8 cellular contexts compared by ENCODE assay signal in the genomic region with DNA sequence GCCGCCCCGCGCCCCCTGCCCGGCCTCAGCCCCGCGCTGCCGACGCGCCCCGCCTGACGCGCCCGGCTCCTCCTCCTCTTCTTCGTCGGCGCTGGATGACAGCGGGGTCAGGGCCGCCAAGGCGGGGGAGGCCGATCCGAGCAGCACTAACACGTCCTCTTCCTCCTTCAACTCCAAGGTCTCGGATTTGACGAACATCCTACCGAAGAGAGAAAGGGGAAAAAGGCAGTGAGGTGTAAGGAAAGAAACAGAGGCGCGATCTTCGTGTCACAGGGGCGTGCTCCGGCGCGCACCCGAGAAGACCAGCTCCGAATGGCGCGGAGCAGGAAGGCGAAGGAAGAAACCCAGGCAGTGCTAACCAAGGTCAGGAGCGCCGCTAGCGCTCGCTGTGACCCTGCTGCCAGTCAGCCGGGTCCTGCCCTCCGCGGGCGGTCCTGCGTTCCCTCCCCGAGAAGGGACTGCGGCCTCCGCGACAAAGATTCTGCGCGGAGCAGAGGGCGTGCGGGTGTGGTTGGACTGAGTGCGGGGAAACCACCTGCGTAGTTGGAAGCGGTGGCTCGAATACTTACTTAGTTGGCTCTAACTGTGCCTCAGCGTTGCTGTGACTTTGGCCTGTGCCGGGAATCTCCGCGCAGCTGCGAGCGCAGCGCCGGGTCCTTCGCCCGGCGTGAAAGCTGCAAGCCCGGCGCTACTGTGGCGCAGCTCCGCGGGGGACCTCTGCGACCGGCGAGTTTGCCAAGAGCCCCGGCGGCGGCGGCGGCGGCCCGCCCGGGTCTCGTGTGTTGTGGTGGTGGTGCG. TPM values are rescaled to one million over a fixed set of nuclear protein-coding genes. Genes with fewer than 3 reads are reported as not detected.
A peak's percentile ranks its signal among the peaks of the same experiment; 100 is the strongest.
DNase-seq lines count a peak whose midpoint lies in the region; ATAC-seq, FAIRE-seq and TF ChIP-seq lines count a peak whose summit lies in the region.

No MANE protein-coding gene starts in this region.

- peak; percentile 57 for DNase-seq in A673 (ENCODE audit: low spot score)
- DNase-seq in GM12892 (ENCODE audit: insufficient read length): no peak
- DNase-seq in NB4 (ENCODE audit: low read depth): peak; percentile 64
- DNase-seq in activated naive CD4-positive, alpha-beta T cell treated with anti-CD3 and anti-CD28 coated beads for 36 hours: peak; percentile 66
- DNase-seq in right atrium auricular region (ENCODE audit: low spot score): no peak
- DNase-seq in sciatic nerve (ENCODE audit: low spot score): no peak
- DNase-seq in AG08395 (ENCODE audit: low spot score): no peak

- no peaks in the 10 kb centered on the region for H3K9me3 Mint-ChIP-seq in activated naive CD4-positive, alpha-beta T cell treated with anti-CD3 and anti-CD28 coated beads for 36 hours

- peaks cover 35% of the 10 kb centered on the region for H3K4me1 ChIP-seq in A673 (ENCODE audit: insufficient read depth, low read length, poor library complexity, severe bottlenecking)
- peaks cover 0 to 51% of the 10 kb centered on the region in 2 donors for H3K4me1 ChIP-seq in right atrium auricular region

- H3K27ac ChIP-seq in A673 (ENCODE audit: low read depth, low read length, poor library complexity, severe bottlenecking): no peak overlapping the region
- no peak overlapping the region for H3K27ac ChIP-seq in right atrium auricular region

- peaks cover 83% of the 10 kb centered on the region for H3K27me3 Mint-ChIP-seq in activated naive CD4-positive, alpha-beta T cell treated with anti-CD3 and anti-CD28 coated beads for 36 hours (ENCODE audit: low read depth)

- peak overlapping the region; percentile 51 for H3K4me3 ChIP-seq in A673 (ENCODE audit: low read depth, low read length, poor library complexity, severe bottlenecking)
- H3K4me3 ChIP-seq in NB4 (ENCODE audit: low read depth, low read length): peak overlapping the region; percentile 54
- peak overlapping the region; percentile 38 to 58 for H3K4me3 ChIP-seq in right atrium auricular region

- intact Hi-C loops in A673 (cut with micrococcal nuclease; ENCODE audit: unreplicated experiment): no loop called here
- intact Hi-C loops in activated naive CD4-positive, alpha-beta T cell treated with anti-CD3 and anti-CD28 coated beads for 36 hours (cut with micrococcal nuclease): loop anchor here (1.0 to 2.0 kb wide), 4 partner anchors 8 to 317 kb away; a partner anchor contains a TSS
- intact Hi-C loops in sciatic nerve (cut with DNase I): no loop called here

- ATAC-seq in HG02588 (IDR thresholded peaks at IDR 0.05; ENCODE audit: unreplicated experiment) (peak; percentile 34), sciatic nerve (peak; percentile 64)

- no TSS peak for BruUV-seq in A673 (replicated peaks; lab: Mats Ljungman, UMichigan)

- peak overlapping the region; percentile 96 for H3K4me3 Mint-ChIP-seq in activated naive CD4-positive, alpha-beta T cell treated with anti-CD3 and anti-CD28 coated beads for 36 hours

- H3K4me1 Mint-ChIP-seq in activated naive CD4-positive, alpha-beta T cell treated with anti-CD3 and anti-CD28 coated beads for 36 hours (ENCODE audit: low read depth): peaks cover 38% of the 10 kb centered on the region

- no peaks in the 10 kb centered on the region for H3K36me3 Mint-ChIP-seq in activated naive CD4-positive, alpha-beta T cell treated with anti-CD3 and anti-CD28 coated beads for 36 hours (ENCODE audit: low read depth)

- no peak overlapping the region for H3K27ac Mint-ChIP-seq in activated naive CD4-positive, alpha-beta T cell treated with anti-CD3 and anti-CD28 coated beads for 36 hours

- peak; percentile 91 for FAIRE-seq in GM12892 (lab: Jason Lieb, UNC)

- CTCF ChIA-PET in A673 (lab: Charles Lee): no interaction called here
- CTCF ChIA-PET in activated naive CD4-positive, alpha-beta T cell treated with anti-CD3 and anti-CD28 coated beads for 36 hours (lab: Charles Lee): interaction anchor here (0.7 to 1.3 kb wide), 5 partner anchors 170 to 415 kb away, joined by 3 read pairs; no protein-coding TSS in a partner anchor

- H3K9me3 ChIP-seq in A673 (ENCODE audit: low read depth, low read length, poor library complexity, severe bottlenecking) (peaks cover 6% of the 10 kb centered on the region), right atrium auricular region (peaks cover 0 to 10% of the 10 kb centered on the region in 2 donors)

- POLR2A ChIA-PET in A673 (lab: Charles Lee; ENCODE audit: low non-redundant PET): no interaction called here

- TF ChIP-seq CTCF in A673 (conservative IDR thresholded peaks at IDR 0.05; ENCODE audit: low read depth, low read length): no peak
- no peak for TF ChIP-seq CTCF in NB4 (IDR thresholded peaks at IDR 0.05; ENCODE audit: low read depth, low read length)
- TF ChIP-seq CTCF in right atrium auricular region (IDR thresholded peaks at IDR 0.05): no peak

- peaks cover 98% of the 10 kb centered on the region for H3K27me3 ChIP-seq in A673 (replicated peaks; ENCODE audit: insufficient read depth, low read depth, low read length, poor library complexity)
- peaks cover 72 to 84% of the 10 kb centered on the region in 2 donors for H3K27me3 ChIP-seq in right atrium auricular region

- peak; percentile 43; the same call in 1 of the 2 replicates for TF ChIP-seq POLR2A in GM12892 (IDR thresholded peaks at IDR 0.05; ENCODE audit: low read depth, low read length)
- TF ChIP-seq POLR2A in NB4 (IDR thresholded peaks at IDR 0.05; ENCODE audit: extremely low read depth, insufficient read length): no peak

- no peaks in the 10 kb centered on the region for H3K36me3 ChIP-seq in A673 (ENCODE audit: insufficient read depth, low read length, poor library complexity, severe bottlenecking)
- no peaks in the 10 kb centered on the region for H3K36me3 ChIP-seq in right atrium auricular region

RNA-seq across cellular contexts. Expression of a gene that starts 0.5 kb away (rescaled TPM):
- total RNA-seq in A673 (2021) (not detected in 2 replicates), right atrium auricular region (not detected), sciatic nerve (not detected)
- 1.5 TPM for polyA plus RNA-seq in GM12892 (2012; ENCODE audit: missing spikeins)
- total RNA-seq in activated naive CD4-positive, alpha-beta T cell treated with anti-CD3 and anti-CD28 coated beads for 36 hours: under 1 TPM in 1 of 2 experiments, not detected in 1; 0.14 TPM

Comparison
In these comparisons a context has a peak if more than half of its experiments do, and no peak if none do; other contexts are left out.
1. DNase-seq: peak in A673 (single experiment), NB4 (single experiment) and activated naive CD4-positive, alpha-beta T cell treated with anti-CD3 and anti-CD28 coated beads for 36 hours (single experiment); none in GM12892 (single experiment), right atrium auricular region (single experiment), sciatic nerve (single experiment) and AG08395 (single experiment).
2. Peak in every context shown above with its lines, with median percentiles within 50 percentile points of each other: H3K4me3 ChIP-seq.